22 cellular contexts compared by ENCODE assay signal in the genomic region with DNA sequence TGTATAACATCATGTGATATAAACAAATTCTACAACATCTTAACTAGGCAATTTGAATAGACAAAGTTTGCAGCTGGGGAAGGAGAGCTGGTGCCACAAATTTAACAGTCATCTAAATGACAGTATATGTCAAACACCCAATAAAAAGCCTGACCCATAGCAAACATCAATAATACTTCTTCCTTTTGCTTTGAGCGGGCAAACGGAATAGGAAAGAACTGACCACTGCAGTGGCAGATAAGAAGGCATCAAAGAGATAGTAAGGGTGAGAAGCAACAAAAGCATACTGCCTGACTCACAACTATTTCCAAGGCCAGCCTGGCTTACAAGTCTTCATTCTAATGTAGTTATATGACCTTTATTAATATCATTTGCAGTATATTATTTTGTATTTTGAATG.
"Had no signal": no experiment of that assay in that cellular context is flagged by ENCODE, and none has a peak within 500 bp of the region (broad histone marks: within the 10 kb centered on the region; RNA-seq: fewer than 3 reads in every experiment).

No MANE protein-coding gene starts in this region.

- H3K4me2 ChIP-seq: SK-N-SH had no signal

- FAIRE-seq: HTR-8/SVneo had no signal

- DNase-seq: KBM-7, MG63, NCI-H1092, NCI-H1105 treated with DMSO at 0.1 percent for 48 hours, NCI-H1417 treated with DMSO at 0.1 percent for 48 hours, NCI-H146, NCI-H1694 treated with DMSO at 0.1 percent for 48 hours, NCI-H1930, NCI-H2081, NCI-H2107, NCI-H2227 treated with DMSO at 0.1 percent for 48 hours, NCI-H524, NCI-H69, NCI-H774, PC-3, SHP77, SK-N-SH, SW 1271 had no signal

- H3K27ac ChIP-seq: HL-60, RWPE1 had no signal

- H3K9ac ChIP-seq: SK-N-SH had no signal

- ATAC-seq: Panc1, PC-3 had no signal

- H3K4me3 ChIP-seq: MG63 had no signal

- H3K36me3 ChIP-seq: MG63 had no signal

- H3K27me3 ChIP-seq: MG63 had no signal

- H3K9me3 ChIP-seq: MG63, SK-N-SH had no signal
